12 cellular contexts compared by ENCODE assay signal in genomic region chr22:35401863-35402262, GRCh38. TPM values are rescaled to one million over a fixed set of nuclear protein-coding genes. Genes with fewer than 3 reads are reported as not detected.
A peak's percentile ranks its signal among the peaks of the same experiment; 100 is the strongest.
DNase-seq lines count a peak whose midpoint lies in the region; ATAC-seq and TF ChIP-seq lines count a peak whose summit lies in the region.
"Had no signal": no experiment of that assay in that cellular context is flagged by ENCODE, and none has a peak within 500 bp of the region (broad histone marks: within the 10 kb centered on the region; RNA-seq: fewer than 3 reads in every experiment).

No MANE protein-coding gene starts in this region.

- H3K79me2 ChIP-seq in mesendoderm (ENCODE audit: control insufficient read depth, insufficient read depth, low read length), result peaks cover 33% of the 10 kb centered on the region

- H3K9ac ChIP-seq in mesendoderm (ENCODE audit: low read length), result peak overlapping the region; percentile 28

- no peaks in the 10 kb centered on the region for H3K27me3 Mint-ChIP-seq in CD4-positive, CD25-positive, alpha-beta regulatory T cell
- no peaks in the 10 kb centered on the region for H3K27me3 Mint-ChIP-seq in activated CD4-positive, alpha-beta memory T cell treated with anti-CD3 and anti-CD28 coated beads for 36 hours

- CTCF ChIA-PET in activated CD4-positive, alpha-beta memory T cell treated with anti-CD3 and anti-CD28 coated beads for 36 hours (lab: Charles Lee), result interaction anchor here (0.7 to 3.2 kb wide), 3 partner anchors 29 to 180 kb away, joined by 3 to 15 read pairs (median 6); no protein-coding TSS in a partner anchor

- no peak overlapping the region for H4K5ac ChIP-seq in mesendoderm (ENCODE audit: low read length)

- no peak overlapping the region for H3K18ac ChIP-seq in mesendoderm (ENCODE audit: low read length)

- no peaks in the 10 kb centered on the region for H3K27me3 ChIP-seq in CD4-positive, CD25-positive, alpha-beta regulatory T cell (ENCODE audit: control insufficient read depth, insufficient read depth, low read length)
- H3K27me3 ChIP-seq in mesendoderm (ENCODE audit: insufficient read depth, low read length, poor library complexity), result no peaks in the 10 kb centered on the region
- H3K27me3 ChIP-seq: pancreas had no signal

- H2BK5ac ChIP-seq in mesendoderm (ENCODE audit: low read length), result no peak overlapping the region

- no peak overlapping the region for H2BK120ac ChIP-seq in mesendoderm (ENCODE audit: low read depth, low read length)

- peaks cover 28% of the 10 kb centered on the region for H3K4me1 ChIP-seq in CD4-positive, CD25-positive, alpha-beta regulatory T cell (ENCODE audit: control insufficient read depth, insufficient read depth, low read length, poor library complexity, severe bottlenecking)
- peaks cover 5% of the 10 kb centered on the region for H3K4me1 ChIP-seq in mesendoderm (ENCODE audit: control insufficient read depth, low read depth, low read length)

- no CpG with 5 or more reads among the region's 6 CpGs for WGBS in mesendoderm (ENCODE audit: extremely low coverage, insufficient coverage, low lambda C conversion rate)

- H3K4me2 ChIP-seq in mesendoderm (ENCODE audit: low read length), result no peak overlapping the region

- peaks cover 0 to 3% (median 0%) of the 10 kb centered on the region in 7 donors for H3K9me3 Mint-ChIP-seq in CD4-positive, CD25-positive, alpha-beta regulatory T cell
- no peaks in the 10 kb centered on the region for H3K9me3 Mint-ChIP-seq in activated CD4-positive, alpha-beta memory T cell treated with anti-CD3 and anti-CD28 coated beads for 36 hours

- H2BK15ac ChIP-seq in mesendoderm (replicated peaks; ENCODE audit: low read depth), result no peak overlapping the region

- peaks cover 36% of the 10 kb centered on the region for H3K36me3 ChIP-seq in CD4-positive, CD25-positive, alpha-beta regulatory T cell (ENCODE audit: control insufficient read depth, insufficient read depth, low read length)
- peaks cover 14% of the 10 kb centered on the region for H3K36me3 ChIP-seq in mesendoderm (ENCODE audit: control insufficient read depth, insufficient read depth, low read length)

- H3K9me3 ChIP-seq in CD4-positive, CD25-positive, alpha-beta regulatory T cell (ENCODE audit: control insufficient read depth in 2 of 2, low read length in 2 of 2), result no peaks in the 10 kb centered on the region
- H3K9me3 ChIP-seq: pancreas had no signal

- peak overlapping the region; percentile 86 to 100 (median 89) for H3K4me3 Mint-ChIP-seq in CD4-positive, CD25-positive, alpha-beta regulatory T cell
- peak overlapping the region; percentile 96 for H3K4me3 Mint-ChIP-seq in activated CD4-positive, alpha-beta memory T cell treated with anti-CD3 and anti-CD28 coated beads for 36 hours

- intact Hi-C loops in activated CD4-positive, alpha-beta memory T cell treated with anti-CD3 and anti-CD28 coated beads for 36 hours (cut with micrococcal nuclease), result loop anchor here (2.0 to 10.0 kb wide), 2 partner anchors 51 to 97 kb away; no protein-coding TSS in a partner anchor

- peak overlapping the region; percentile 17 for H3K56ac ChIP-seq in mesendoderm (ENCODE audit: low read length)

- no peak for DNase-seq in CD4-positive, CD25-positive, alpha-beta regulatory T cell
- DNase-seq in HFF-Myc (ENCODE audit: extremely low read depth, low read depth), result no peak
- DNase-seq in activated CD4-positive, alpha-beta memory T cell treated with anti-CD3 and anti-CD28 coated beads for 36 hours, result no peak
- no peak for DNase-seq in mesendoderm
- no peak for DNase-seq in stimulated activated CD4-positive, alpha-beta T cell treated with anti-CD3 and anti-CD28 coated beads, Interleukin-2, amount 100 ng/mL, for 24 hours
- DNase-seq: COR-L47, glutamatergic neuron, NCI-H2029, pancreas had no signal

- no peak overlapping the region for H3K27ac ChIP-seq in CD4-positive, CD25-positive, alpha-beta regulatory T cell (ENCODE audit: insufficient read depth, low read length, poor library complexity, severe bottlenecking)
- H3K27ac ChIP-seq in mesendoderm (ENCODE audit: low read depth, low read length), result no peak overlapping the region
- H3K27ac ChIP-seq: pancreas had no signal

- H2AK5ac ChIP-seq in mesendoderm (ENCODE audit: low read length), result no peak overlapping the region

- H4K8ac ChIP-seq in mesendoderm (ENCODE audit: low read depth, low read length), result no peak overlapping the region

- no peak overlapping the region for H3K23ac ChIP-seq in mesendoderm (ENCODE audit: low read length)

- H3K36me3 Mint-ChIP-seq in CD4-positive, CD25-positive, alpha-beta regulatory T cell, result peaks cover 34% of the 10 kb centered on the region
- peaks cover 62% of the 10 kb centered on the region for H3K36me3 Mint-ChIP-seq in activated CD4-positive, alpha-beta memory T cell treated with anti-CD3 and anti-CD28 coated beads for 36 hours

- ATAC-seq in CD4-positive, CD25-positive, alpha-beta regulatory T cell (ENCODE audit: low read depth in 2 of 2), result no peak
- ATAC-seq in GM18868 (IDR thresholded peaks at IDR 0.05; ENCODE audit: unreplicated experiment) (no peak), GM18511 (IDR thresholded peaks at IDR 0.05; ENCODE audit: unreplicated experiment) (no peak), HG03139 (IDR thresholded peaks at IDR 0.05; ENCODE audit: unreplicated experiment) (no peak)
- ATAC-seq: pancreas had no signal

- POLR2A ChIA-PET in activated CD4-positive, alpha-beta memory T cell treated with anti-CD3 and anti-CD28 coated beads for 36 hours (lab: Charles Lee), result interaction anchor here (0.6 to 1.5 kb wide), 2 partner anchors 9 to 13 kb away, joined by 3 to 4 read pairs; no protein-coding TSS in a partner anchor

- H3K79me1 ChIP-seq in mesendoderm (ENCODE audit: low read length), result peaks cover 11% of the 10 kb centered on the region

- H3K4me3 ChIP-seq in CD4-positive, CD25-positive, alpha-beta regulatory T cell (ENCODE audit: low read depth, low read length), result no peak overlapping the region
- H3K4me3 ChIP-seq in HFF-Myc (replicated peaks; ENCODE audit: low read depth, low read length) (peak overlapping the region; percentile 89), mesendoderm (ENCODE audit: low read length) (no peak overlapping the region)
- H3K4me3 ChIP-seq: pancreas had no signal

- peaks cover 10 to 34% (median 23%) of the 10 kb centered on the region in 4 donors for H3K4me1 Mint-ChIP-seq in CD4-positive, CD25-positive, alpha-beta regulatory T cell
- H3K4me1 Mint-ChIP-seq in activated CD4-positive, alpha-beta memory T cell treated with anti-CD3 and anti-CD28 coated beads for 36 hours (ENCODE audit: low read depth), result peaks cover 32% of the 10 kb centered on the region

- no peak for TF ChIP-seq CTCF in HFF-Myc (IDR thresholded peaks at IDR 0.05; ENCODE audit: low read depth, low read length, missing control alignments)

- H3K4ac ChIP-seq in mesendoderm (ENCODE audit: low read depth, low read length), result no peak overlapping the region

- peak overlapping the region in 1 of 3 donors; percentile 89 for H3K27ac Mint-ChIP-seq in CD4-positive, CD25-positive, alpha-beta regulatory T cell
- H3K27ac Mint-ChIP-seq in activated CD4-positive, alpha-beta memory T cell treated with anti-CD3 and anti-CD28 coated beads for 36 hours, result no peak overlapping the region

RNA-seq across cellular contexts. Expression of gene MCM5, which starts 1.9 kb away (rescaled TPM):
- total RNA-seq in CD4-positive, CD25-positive, alpha-beta regulatory T cell, result 59.7 TPM
- polyA plus RNA-seq in CD4-positive, CD25-positive, alpha-beta regulatory T cell, result 10 to 100 TPM; 40.6 to 50.9 (median 43.4) TPM
- 100 to 1,000 TPM; 265 to 266 TPM for total RNA-seq in activated CD4-positive, alpha-beta memory T cell treated with anti-CD3 and anti-CD28 coated beads for 36 hours
- 147 TPM for polyA plus RNA-seq in mesendoderm (2013, experiment 1 of 2)
- polyA plus RNA-seq in mesendoderm (2013, experiment 2 of 2), result 148 TPM

RNA-seq across cellular contexts. Expression of gene HMOX1, which starts 21.0 kb away (rescaled TPM):
- not detected for total RNA-seq in CD4-positive, CD25-positive, alpha-beta regulatory T cell
- 1 to 10 TPM in 3 of 4 donors, under 1 TPM in 1; 0.93 to 2.9 (median 1.7) TPM for polyA plus RNA-seq in CD4-positive, CD25-positive, alpha-beta regulatory T cell
- total RNA-seq in activated CD4-positive, alpha-beta memory T cell treated with anti-CD3 and anti-CD28 coated beads for 36 hours, result 1 to 10 TPM; 2.7 to 2.8 TPM
- polyA plus RNA-seq in mesendoderm (2013, experiment 1 of 2), result 10.1 TPM
- 11.1 TPM for polyA plus RNA-seq in mesendoderm (2013, experiment 2 of 2)
